2 cellular contexts compared by ENCODE assay signal in genomic region chr15:59249816-59250215, GRCh38.
TF ChIP-seq lines count a peak whose summit lies in the region.

No MANE protein-coding gene starts in this region.

TF ChIP-seq in GM23338, 12 proteins besides CTCF, POLR2A, EP300 and RAD21 (continued from another document):
- TF ChIP-seq, protein P1, sequence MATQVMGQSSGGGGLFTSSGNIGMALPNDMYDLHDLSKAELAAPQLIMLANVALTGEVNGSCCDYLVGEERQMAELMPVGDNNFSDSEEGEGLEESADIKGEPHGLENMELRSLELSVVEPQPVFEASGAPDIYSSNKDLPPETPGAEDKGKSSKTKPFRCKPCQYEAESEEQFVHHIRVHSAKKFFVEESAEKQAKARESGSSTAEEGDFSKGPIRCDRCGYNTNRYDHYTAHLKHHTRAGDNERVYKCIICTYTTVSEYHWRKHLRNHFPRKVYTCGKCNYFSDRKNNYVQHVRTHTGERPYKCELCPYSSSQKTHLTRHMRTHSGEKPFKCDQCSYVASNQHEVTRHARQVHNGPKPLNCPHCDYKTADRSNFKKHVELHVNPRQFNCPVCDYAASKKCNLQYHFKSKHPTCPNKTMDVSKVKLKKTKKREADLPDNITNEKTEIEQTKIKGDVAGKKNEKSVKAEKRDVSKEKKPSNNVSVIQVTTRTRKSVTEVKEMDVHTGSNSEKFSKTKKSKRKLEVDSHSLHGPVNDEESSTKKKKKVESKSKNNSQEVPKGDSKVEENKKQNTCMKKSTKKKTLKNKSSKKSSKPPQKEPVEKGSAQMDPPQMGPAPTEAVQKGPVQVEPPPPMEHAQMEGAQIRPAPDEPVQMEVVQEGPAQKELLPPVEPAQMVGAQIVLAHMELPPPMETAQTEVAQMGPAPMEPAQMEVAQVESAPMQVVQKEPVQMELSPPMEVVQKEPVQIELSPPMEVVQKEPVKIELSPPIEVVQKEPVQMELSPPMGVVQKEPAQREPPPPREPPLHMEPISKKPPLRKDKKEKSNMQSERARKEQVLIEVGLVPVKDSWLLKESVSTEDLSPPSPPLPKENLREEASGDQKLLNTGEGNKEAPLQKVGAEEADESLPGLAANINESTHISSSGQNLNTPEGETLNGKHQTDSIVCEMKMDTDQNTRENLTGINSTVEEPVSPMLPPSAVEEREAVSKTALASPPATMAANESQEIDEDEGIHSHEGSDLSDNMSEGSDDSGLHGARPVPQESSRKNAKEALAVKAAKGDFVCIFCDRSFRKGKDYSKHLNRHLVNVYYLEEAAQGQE (IDR thresholded peaks at IDR 0.05; ENCODE audit: unreplicated experiment) = no peak
- no peak for TF ChIP-seq POLR2AphosphoS5 (IDR thresholded peaks at IDR 0.05; ENCODE audit: low read depth)
- no peak for TF ChIP-seq STAT1 (IDR thresholded peaks at IDR 0.05; ENCODE audit: unreplicated experiment)
- TF ChIP-seq CREB1 (CRISPR knock-in tag; IDR thresholded peaks at IDR 0.05; ENCODE audit: low read depth) = no peak
- TF ChIP-seq ZNF331 (CRISPR knock-in tag; IDR thresholded peaks at IDR 0.05; ENCODE audit: low read depth) = no peak
- TF ChIP-seq NANOG (IDR thresholded peaks at IDR 0.05; ENCODE audit: borderline replicate concordance) = no peak
- no peak for TF ChIP-seq EZH2 (IDR thresholded peaks at IDR 0.05; ENCODE audit: low read depth, unreplicated experiment)
- TF ChIP-seq JUNB (IDR thresholded peaks at IDR 0.05; ENCODE audit: unreplicated experiment) = no peak
- no peak for TF ChIP-seq ZNF462 (CRISPR knock-in tag; IDR thresholded peaks at IDR 0.05)
- no peak for TF ChIP-seq EZH2phosphoT487 (IDR thresholded peaks at IDR 0.05; ENCODE audit: unreplicated experiment)
- no peak for TF ChIP-seq ZNF114 (CRISPR knock-in tag; IDR thresholded peaks at IDR 0.05)
TF ChIP-seq in GM23338: peak in this region for 0.

TF ChIP-seq in WTC11, 78 proteins besides CTCF, POLR2A, EP300 and RAD21 (continued from another document):
- TF ChIP-seq, protein P2, sequence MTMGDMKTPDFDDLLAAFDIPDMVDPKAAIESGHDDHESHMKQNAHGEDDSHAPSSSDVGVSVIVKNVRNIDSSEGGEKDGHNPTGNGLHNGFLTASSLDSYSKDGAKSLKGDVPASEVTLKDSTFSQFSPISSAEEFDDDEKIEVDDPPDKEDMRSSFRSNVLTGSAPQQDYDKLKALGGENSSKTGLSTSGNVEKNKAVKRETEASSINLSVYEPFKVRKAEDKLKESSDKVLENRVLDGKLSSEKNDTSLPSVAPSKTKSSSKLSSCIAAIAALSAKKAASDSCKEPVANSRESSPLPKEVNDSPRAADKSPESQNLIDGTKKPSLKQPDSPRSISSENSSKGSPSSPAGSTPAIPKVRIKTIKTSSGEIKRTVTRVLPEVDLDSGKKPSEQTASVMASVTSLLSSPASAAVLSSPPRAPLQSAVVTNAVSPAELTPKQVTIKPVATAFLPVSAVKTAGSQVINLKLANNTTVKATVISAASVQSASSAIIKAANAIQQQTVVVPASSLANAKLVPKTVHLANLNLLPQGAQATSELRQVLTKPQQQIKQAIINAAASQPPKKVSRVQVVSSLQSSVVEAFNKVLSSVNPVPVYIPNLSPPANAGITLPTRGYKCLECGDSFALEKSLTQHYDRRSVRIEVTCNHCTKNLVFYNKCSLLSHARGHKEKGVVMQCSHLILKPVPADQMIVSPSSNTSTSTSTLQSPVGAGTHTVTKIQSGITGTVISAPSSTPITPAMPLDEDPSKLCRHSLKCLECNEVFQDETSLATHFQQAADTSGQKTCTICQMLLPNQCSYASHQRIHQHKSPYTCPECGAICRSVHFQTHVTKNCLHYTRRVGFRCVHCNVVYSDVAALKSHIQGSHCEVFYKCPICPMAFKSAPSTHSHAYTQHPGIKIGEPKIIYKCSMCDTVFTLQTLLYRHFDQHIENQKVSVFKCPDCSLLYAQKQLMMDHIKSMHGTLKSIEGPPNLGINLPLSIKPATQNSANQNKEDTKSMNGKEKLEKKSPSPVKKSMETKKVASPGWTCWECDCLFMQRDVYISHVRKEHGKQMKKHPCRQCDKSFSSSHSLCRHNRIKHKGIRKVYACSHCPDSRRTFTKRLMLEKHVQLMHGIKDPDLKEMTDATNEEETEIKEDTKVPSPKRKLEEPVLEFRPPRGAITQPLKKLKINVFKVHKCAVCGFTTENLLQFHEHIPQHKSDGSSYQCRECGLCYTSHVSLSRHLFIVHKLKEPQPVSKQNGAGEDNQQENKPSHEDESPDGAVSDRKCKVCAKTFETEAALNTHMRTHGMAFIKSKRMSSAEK (CRISPR knock-in tag; IDR thresholded peaks at IDR 0.05; ENCODE audit: borderline replicate concordance) = no peak
- TF ChIP-seq, protein P3, sequence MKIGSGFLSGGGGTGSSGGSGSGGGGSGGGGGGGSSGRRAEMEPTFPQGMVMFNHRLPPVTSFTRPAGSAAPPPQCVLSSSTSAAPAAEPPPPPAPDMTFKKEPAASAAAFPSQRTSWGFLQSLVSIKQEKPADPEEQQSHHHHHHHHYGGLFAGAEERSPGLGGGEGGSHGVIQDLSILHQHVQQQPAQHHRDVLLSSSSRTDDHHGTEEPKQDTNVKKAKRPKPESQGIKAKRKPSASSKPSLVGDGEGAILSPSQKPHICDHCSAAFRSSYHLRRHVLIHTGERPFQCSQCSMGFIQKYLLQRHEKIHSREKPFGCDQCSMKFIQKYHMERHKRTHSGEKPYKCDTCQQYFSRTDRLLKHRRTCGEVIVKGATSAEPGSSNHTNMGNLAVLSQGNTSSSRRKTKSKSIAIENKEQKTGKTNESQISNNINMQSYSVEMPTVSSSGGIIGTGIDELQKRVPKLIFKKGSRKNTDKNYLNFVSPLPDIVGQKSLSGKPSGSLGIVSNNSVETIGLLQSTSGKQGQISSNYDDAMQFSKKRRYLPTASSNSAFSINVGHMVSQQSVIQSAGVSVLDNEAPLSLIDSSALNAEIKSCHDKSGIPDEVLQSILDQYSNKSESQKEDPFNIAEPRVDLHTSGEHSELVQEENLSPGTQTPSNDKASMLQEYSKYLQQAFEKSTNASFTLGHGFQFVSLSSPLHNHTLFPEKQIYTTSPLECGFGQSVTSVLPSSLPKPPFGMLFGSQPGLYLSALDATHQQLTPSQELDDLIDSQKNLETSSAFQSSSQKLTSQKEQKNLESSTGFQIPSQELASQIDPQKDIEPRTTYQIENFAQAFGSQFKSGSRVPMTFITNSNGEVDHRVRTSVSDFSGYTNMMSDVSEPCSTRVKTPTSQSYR (CRISPR knock-in tag; IDR thresholded peaks at IDR 0.05) = no peak
- no peak for TF ChIP-seq ZNF317 (CRISPR knock-in tag; IDR thresholded peaks at IDR 0.05; ENCODE audit: borderline replicate concordance, low read depth)
- TF ChIP-seq, protein P4, sequence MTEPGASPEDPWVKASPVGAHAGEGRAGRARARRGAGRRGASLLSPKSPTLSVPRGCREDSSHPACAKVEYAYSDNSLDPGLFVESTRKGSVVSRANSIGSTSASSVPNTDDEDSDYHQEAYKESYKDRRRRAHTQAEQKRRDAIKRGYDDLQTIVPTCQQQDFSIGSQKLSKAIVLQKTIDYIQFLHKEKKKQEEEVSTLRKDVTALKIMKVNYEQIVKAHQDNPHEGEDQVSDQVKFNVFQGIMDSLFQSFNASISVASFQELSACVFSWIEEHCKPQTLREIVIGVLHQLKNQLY (CRISPR knock-in tag; IDR thresholded peaks at IDR 0.05) = no peak
- no peak for TF ChIP-seq PREB (CRISPR knock-in tag; IDR thresholded peaks at IDR 0.05; ENCODE audit: borderline replicate concordance)
- no peak for TF ChIP-seq FOXK1 (CRISPR knock-in tag; IDR thresholded peaks at IDR 0.05)
